Comparison of ENCODE assay signal across 5 cellular contexts in the genomic region with DNA sequence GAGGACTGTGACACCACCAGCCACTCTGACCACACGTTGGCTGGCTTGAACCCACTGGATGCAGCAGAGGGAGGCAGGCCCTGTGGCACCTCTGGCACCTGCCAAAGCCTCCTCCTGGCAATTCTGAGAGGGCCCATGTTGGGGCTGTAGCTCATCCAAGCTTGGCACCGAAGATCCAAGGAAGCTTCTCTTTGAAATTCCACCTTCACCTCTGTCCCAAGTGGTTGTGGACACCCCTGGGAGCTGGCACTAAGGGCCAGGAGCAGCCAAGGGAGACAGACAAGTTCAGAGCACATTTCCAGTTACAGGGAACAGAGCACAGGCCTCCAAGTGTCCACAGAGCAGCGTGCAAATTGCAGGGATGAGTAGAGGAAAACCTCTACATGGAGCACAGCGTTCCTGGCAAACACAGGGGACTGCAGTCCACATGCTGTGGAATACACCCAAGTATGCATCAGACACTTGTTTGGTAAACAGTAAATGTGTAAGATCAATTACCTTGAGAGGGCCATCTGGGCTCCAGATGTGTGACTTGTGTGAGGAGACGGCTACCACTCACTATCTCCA. TPM values are rescaled to one million over a fixed set of nuclear protein-coding genes. Genes with fewer than 3 reads are reported as not detected.
"Had no signal": no experiment of that assay in that cellular context is flagged by ENCODE, and none has a peak within 500 bp of the region (broad histone marks: within the 10 kb centered on the region; RNA-seq: fewer than 3 reads in every experiment).

No MANE protein-coding gene starts in this region.

RNA-seq across cellular contexts. Expression of a gene that starts 4.7 kb away (rescaled TPM):
- total RNA-seq: activated CD8-positive, alpha-beta T cell treated with anti-CD3 and anti-CD28 coated beads, Interleukin-2, amount 10 ng/mL, durations not matched to agents 7 days and 5 days; activated naive CD8-positive, alpha-beta T cell treated with anti-CD3 and anti-CD28 coated beads, Interleukin-2, amount 10 ng/mL, durations not matched to agents 7 days and 5 days; Peyer's patch; SJSA1; T-helper 17 cell had no signal

RNA-seq across cellular contexts. Expression of a gene that starts 16.8 kb away (rescaled TPM):
- total RNA-seq: activated CD8-positive, alpha-beta T cell treated with anti-CD3 and anti-CD28 coated beads, Interleukin-2, amount 10 ng/mL, durations not matched to agents 7 days and 5 days; activated naive CD8-positive, alpha-beta T cell treated with anti-CD3 and anti-CD28 coated beads, Interleukin-2, amount 10 ng/mL, durations not matched to agents 7 days and 5 days; SJSA1; T-helper 17 cell had no signal
